In genomic region chr2:2149379-2149778, GRCh38 we compare ENCODE assay signal across 8 cellular contexts.
"Had no signal": no experiment of that assay in that cellular context is flagged by ENCODE, and none has a peak within 500 bp of the region (broad histone marks: within the 10 kb centered on the region; RNA-seq: fewer than 3 reads in every experiment).

No MANE protein-coding gene starts in this region.

- ATAC-seq: GM23338, HepG2, K562 had no signal

- H3K36me3 ChIP-seq: HAP-1 had no signal

- H2AFZ ChIP-seq: GM23338 had no signal

- H3K4me3 ChIP-seq: GM23338, HAP-1, K562 had no signal

- H3K27ac ChIP-seq: HL-60 had no signal

- H3K4me2 ChIP-seq: GM23338 had no signal

- H3K9me3 ChIP-seq: HAP-1 had no signal

- DNase-seq: H7, IMR-90, KG1 had no signal
